ENCODE assay signal across 12 cellular contexts in the genomic region with DNA sequence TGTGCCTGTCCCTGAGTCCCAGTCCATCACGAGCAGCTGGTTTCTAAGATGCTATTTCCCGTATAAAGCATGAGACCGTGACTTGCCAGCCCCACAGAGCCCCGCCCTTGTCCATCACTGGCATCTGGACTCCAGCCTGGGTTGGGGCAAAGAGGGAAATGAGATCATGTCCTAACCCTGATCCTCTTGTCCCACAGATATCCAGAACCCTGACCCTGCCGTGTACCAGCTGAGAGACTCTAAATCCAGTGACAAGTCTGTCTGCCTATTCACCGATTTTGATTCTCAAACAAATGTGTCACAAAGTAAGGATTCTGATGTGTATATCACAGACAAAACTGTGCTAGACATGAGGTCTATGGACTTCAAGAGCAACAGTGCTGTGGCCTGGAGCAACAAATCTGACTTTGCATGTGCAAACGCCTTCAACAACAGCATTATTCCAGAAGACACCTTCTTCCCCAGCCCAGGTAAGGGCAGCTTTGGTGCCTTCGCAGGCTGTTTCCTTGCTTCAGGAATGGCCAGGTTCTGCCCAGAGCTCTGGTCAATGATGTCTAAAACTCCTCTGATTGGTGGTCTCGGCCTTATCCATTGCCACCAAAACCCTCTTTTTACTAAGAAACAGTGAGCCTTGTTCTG. TPM values are rescaled to one million over a fixed set of nuclear protein-coding genes. Genes with fewer than 3 reads are reported as not detected.
DNase-seq lines count a peak whose midpoint lies in the region; ATAC-seq and TF ChIP-seq lines count a peak whose summit lies in the region.
"Had no signal": no experiment of that assay in that cellular context is flagged by ENCODE, and none has a peak within 500 bp of the region (broad histone marks: within the 10 kb centered on the region; RNA-seq: fewer than 3 reads in every experiment).

No MANE protein-coding gene starts in this region.

- no peaks in the 10 kb centered on the region for H3K9me3 Mint-ChIP-seq in activated CD8-positive, alpha-beta memory T cell treated with anti-CD3 and anti-CD28 coated beads, Interleukin-2, amount 10 ng/mL, durations not matched to agents 7 days and 5 days (ENCODE audit: low read depth)
- H3K9me3 Mint-ChIP-seq: mesothelial cell of epicardium had no signal

- H3K27ac Mint-ChIP-seq in activated CD8-positive, alpha-beta memory T cell treated with anti-CD3 and anti-CD28 coated beads, Interleukin-2, amount 10 ng/mL, durations not matched to agents 7 days and 5 days = peak overlapping the region; percentile 99
- H3K27ac Mint-ChIP-seq: mesothelial cell of epicardium had no signal

- ATAC-seq in activated CD8-positive, alpha-beta memory T cell treated with anti-CD3 and anti-CD28 coated beads, Interleukin-2, amount 10 ng/mL, durations not matched to agents 7 days and 5 days = no peak
- ATAC-seq in GM18498 (IDR thresholded peaks at IDR 0.05; ENCODE audit: unreplicated experiment) = no peak

- no peaks in the 10 kb centered on the region for H3K36me3 ChIP-seq in left ventricle myocardium inferior
- H3K36me3 ChIP-seq: esophagus muscularis mucosa had no signal

- H3K4me3 Mint-ChIP-seq in activated CD8-positive, alpha-beta memory T cell treated with anti-CD3 and anti-CD28 coated beads, Interleukin-2, amount 10 ng/mL, durations not matched to agents 7 days and 5 days = peak overlapping the region; percentile 73
- H3K4me3 Mint-ChIP-seq: mesothelial cell of epicardium had no signal

- H3K27ac ChIP-seq in left ventricle myocardium inferior (replicated peaks) = peak overlapping the region; percentile 79
- H3K27ac ChIP-seq: 22Rv1 had no signal

- no peak overlapping the region for H3K4me3 ChIP-seq in left ventricle myocardium inferior
- H3K4me3 ChIP-seq: esophagus muscularis mucosa had no signal

- H3K27me3 ChIP-seq in left ventricle myocardium inferior (ENCODE audit: low read depth) = no peaks in the 10 kb centered on the region
- H3K27me3 ChIP-seq: esophagus muscularis mucosa had no signal

- no peaks in the 10 kb centered on the region for H3K9me3 ChIP-seq in left ventricle myocardium inferior (replicated peaks)
- H3K9me3 ChIP-seq: esophagus muscularis mucosa had no signal

- TF ChIP-seq CTCF in left ventricle myocardium inferior (IDR thresholded peaks at IDR 0.05; ENCODE audit: borderline replicate concordance) = no peak

- H3K36me3 Mint-ChIP-seq in activated CD8-positive, alpha-beta memory T cell treated with anti-CD3 and anti-CD28 coated beads, Interleukin-2, amount 10 ng/mL, durations not matched to agents 7 days and 5 days = peaks cover 95% of the 10 kb centered on the region
- H3K36me3 Mint-ChIP-seq: mesothelial cell of epicardium had no signal

- DNase-seq in DMS 273 (lab: John Stamatoyannopoulos, UW; ENCODE audit: unreplicated experiment) (peak; percentile 25), DMS 273 treated with DMSO at 0.1 percent for 48 hours (lab: John Stamatoyannopoulos, UW) (no peak), left ventricle myocardium inferior (peak; percentile 52), SW 1271 (lab: John Stamatoyannopoulos, UW) (no peak), ecto neural progenitor cell (ENCODE audit: low spot score) (no peak)
- DNase-seq in activated CD8-positive, alpha-beta memory T cell treated with anti-CD3 and anti-CD28 coated beads, Interleukin-2, amount 10 ng/mL, durations not matched to agents 7 days and 5 days = peak; percentile 51
- DNase-seq in stimulated activated CD8-positive, alpha-beta memory T cell treated with anti-CD3 and anti-CD28 coated beads, Interleukin-4, amount 100 ng/mL, for 48 hours = peak; percentile 54
- DNase-seq: NCI-H146 had no signal

- CTCF ChIA-PET in activated CD8-positive, alpha-beta memory T cell treated with anti-CD3 and anti-CD28 coated beads, Interleukin-2, amount 10 ng/mL, durations not matched to agents 7 days and 5 days (lab: Charles Lee) = interaction anchor here (0.7 to 18.6 kb wide), 10 partner anchors 7 to 569 kb away, joined by 3 to 642 read pairs (median 4); no protein-coding TSS in a partner anchor

- H3K4me1 Mint-ChIP-seq in activated CD8-positive, alpha-beta memory T cell treated with anti-CD3 and anti-CD28 coated beads, Interleukin-2, amount 10 ng/mL, durations not matched to agents 7 days and 5 days = peaks cover 96% of the 10 kb centered on the region

- intact Hi-C loops in left ventricle myocardium inferior (cut with micrococcal nuclease) = no loop called here

- no peaks in the 10 kb centered on the region for H3K27me3 Mint-ChIP-seq in activated CD8-positive, alpha-beta memory T cell treated with anti-CD3 and anti-CD28 coated beads, Interleukin-2, amount 10 ng/mL, durations not matched to agents 7 days and 5 days

- peaks cover 38% of the 10 kb centered on the region for H3K4me1 ChIP-seq in left ventricle myocardium inferior

RNA-seq across cellular contexts. Expression of gene DAD1, which starts 41.6 kb away (rescaled TPM):
- total RNA-seq in activated CD8-positive, alpha-beta memory T cell treated with anti-CD3 and anti-CD28 coated beads, Interleukin-2, amount 10 ng/mL, durations not matched to agents 7 days and 5 days = 100 to 1,000 TPM; 115 to 185 TPM
- 118 TPM for total RNA-seq in left ventricle myocardium inferior

RNA-seq across cellular contexts. Expression of gene ABHD4, which starts 50.7 kb away (rescaled TPM):
- total RNA-seq in activated CD8-positive, alpha-beta memory T cell treated with anti-CD3 and anti-CD28 coated beads, Interleukin-2, amount 10 ng/mL, durations not matched to agents 7 days and 5 days = 10 to 100 TPM; 11.8 to 13.8 TPM
- total RNA-seq in left ventricle myocardium inferior = 23.2 TPM

Comparison
In these comparisons a context has a peak if more than half of its experiments do, and no peak if none do; other contexts are left out.
1. DNase-seq: peak in DMS 273 (single experiment), activated CD8-positive, alpha-beta memory T cell treated with anti-CD3 and anti-CD28 coated beads, Interleukin-2, amount 10 ng/mL, durations not matched to agents 7 days and 5 days (single experiment), left ventricle myocardium inferior (single experiment) and stimulated activated CD8-positive, alpha-beta memory T cell treated with anti-CD3 and anti-CD28 coated beads, Interleukin-4, amount 100 ng/mL, for 48 hours (single experiment); none in DMS 273 treated with DMSO at 0.1 percent for 48 hours (single experiment), SW 1271 (0 of 2) and ecto neural progenitor cell (single experiment).